In the genomic region with DNA sequence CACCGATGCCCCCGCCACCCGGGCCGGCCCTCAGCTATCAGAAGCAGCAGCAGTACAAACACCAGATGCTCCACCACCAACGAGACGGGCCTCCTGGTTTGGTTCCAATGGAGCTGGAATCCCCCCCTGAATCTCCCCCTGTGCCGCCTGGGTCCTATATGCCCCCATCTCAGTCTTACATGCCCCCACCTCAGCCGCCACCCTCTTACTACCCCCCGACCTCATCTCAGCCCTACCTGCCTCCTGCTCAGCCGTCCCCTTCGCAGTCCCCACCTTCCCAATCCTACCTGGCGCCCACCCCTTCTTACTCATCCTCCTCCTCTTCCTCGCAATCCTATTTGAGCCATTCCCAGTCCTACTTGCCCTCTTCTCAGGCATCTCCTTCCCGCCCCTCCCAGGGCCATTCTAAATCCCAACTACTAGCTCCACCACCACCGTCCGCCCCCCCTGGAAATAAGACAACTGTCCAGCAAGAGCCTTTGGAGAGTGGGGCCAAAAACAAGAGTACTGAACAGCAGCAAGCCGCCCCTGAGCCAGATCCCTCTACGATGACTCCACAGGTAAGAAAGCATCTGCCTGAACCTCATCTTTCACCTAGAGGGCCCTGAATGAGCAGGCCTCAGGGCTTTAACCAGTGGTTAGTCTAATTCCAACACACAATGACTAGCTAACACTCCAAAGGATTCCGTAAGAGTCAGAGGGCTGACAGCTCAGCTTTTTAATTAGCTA, we compare ENCODE assay signal across 8 cellular contexts. TPM values are rescaled to one million over a fixed set of nuclear protein-coding genes. Genes with fewer than 3 reads are reported as not detected.
DNase-seq lines count a peak whose midpoint lies in the region; ATAC-seq and TF ChIP-seq lines count a peak whose summit lies in the region.

No MANE protein-coding gene starts in this region.

- H3K4me1 Mint-ChIP-seq in GM23338 = peaks cover 40% of the 10 kb centered on the region
- peaks cover 52% of the 10 kb centered on the region for H3K4me1 Mint-ChIP-seq in stimulated activated memory B cell treated with anti-CD40 and anti-IgM and Interleukin-4, amounts not matched to agents 10 μg/mL and 1 μg/mL and 100 μg/mL, for 72 hours

- WGBS in liver = 5% methylated on average over 19 of the region's 19 CpGs

- H3K4me3 Mint-ChIP-seq in GM23338 = peak overlapping the region; percentile 99
- H3K4me3 Mint-ChIP-seq in stimulated activated memory B cell treated with anti-CD40 and anti-IgM and Interleukin-4, amounts not matched to agents 10 μg/mL and 1 μg/mL and 100 μg/mL, for 72 hours = peak overlapping the region; percentile 99

- H3K9ac ChIP-seq in liver (ENCODE audit: low read depth in 1 of 2, low read length in 2 of 2) = peak overlapping the region; percentile 34 to 93

- H2AFZ ChIP-seq in GM23338 = no peak overlapping the region

- no peaks in the 10 kb centered on the region for H3K9me3 ChIP-seq in liver (ENCODE audit: control insufficient read depth in 4 of 4, low read length in 3 of 4)

- H4K20me1 ChIP-seq in GM23338 (replicated peaks; ENCODE audit: insufficient read depth) = peaks cover 33% of the 10 kb centered on the region

- no peaks in the 10 kb centered on the region for H3K9me2 ChIP-seq in GM23338 (ENCODE audit: insufficient read depth)

- no peaks in the 10 kb centered on the region for H3F3A ChIP-seq in GM23338 (replicated peaks; ENCODE audit: low read depth)

- peaks cover 13% of the 10 kb centered on the region for H3K4me1 ChIP-seq in GM23338 (ENCODE audit: insufficient read depth)
- peaks cover 0 to 31% (median 26%) of the 10 kb centered on the region in 4 donors for H3K4me1 ChIP-seq in liver (ENCODE audit: control insufficient read depth in 4 of 4, insufficient read depth in 4 of 4, low read length in 3 of 4)

- ATAC-seq in GM23338 (peak; percentile 13), HG02884 (IDR thresholded peaks at IDR 0.05; ENCODE audit: unreplicated experiment) (no peak)
- ATAC-seq in stimulated activated memory B cell treated with anti-CD40 and anti-IgM and Interleukin-4, amounts not matched to agents 10 μg/mL and 1 μg/mL and 100 μg/mL, for 72 hours = no peak

- H3K79me2 ChIP-seq in GM23338 (replicated peaks; ENCODE audit: insufficient read depth) = peaks cover 56% of the 10 kb centered on the region

- H3K36me3 ChIP-seq in GM23338 (ENCODE audit: insufficient read depth) (no peaks in the 10 kb centered on the region), liver (ENCODE audit: control insufficient read depth in 4 of 4, insufficient read depth in 3 of 4, low read depth in 1 of 4, low read length in 3 of 4) (peaks cover 0 to 2% (median 0%) of the 10 kb centered on the region in 4 donors)

- H3K36me3 Mint-ChIP-seq in GM23338 (ENCODE audit: low read depth) = peaks cover 12% of the 10 kb centered on the region
- H3K36me3 Mint-ChIP-seq in stimulated activated memory B cell treated with anti-CD40 and anti-IgM and Interleukin-4, amounts not matched to agents 10 μg/mL and 1 μg/mL and 100 μg/mL, for 72 hours = peaks cover 20% of the 10 kb centered on the region

- peak overlapping the region; percentile 97 for H3K4me2 ChIP-seq in GM23338

- intact Hi-C loops in posterior vena cava (cut with DNase I) = no loop called here

- H3K27ac Mint-ChIP-seq in GM23338 = peak overlapping the region; percentile 84; the same call in 1 of the 2 replicates
- peak overlapping the region; percentile 96 for H3K27ac Mint-ChIP-seq in stimulated activated memory B cell treated with anti-CD40 and anti-IgM and Interleukin-4, amounts not matched to agents 10 μg/mL and 1 μg/mL and 100 μg/mL, for 72 hours

- TF ChIP-seq RAD21 in liver (IDR thresholded peaks at IDR 0.05) = no peak

- H3K27me3 ChIP-seq in GM23338 (ENCODE audit: insufficient read depth) = no peaks in the 10 kb centered on the region
- H3K27me3 ChIP-seq in liver (ENCODE audit: control insufficient read depth in 4 of 4, insufficient read depth in 4 of 4, low read length in 3 of 4) = no peaks in the 10 kb centered on the region

- peaks cover 5% of the 10 kb centered on the region for H3K27me3 Mint-ChIP-seq in GM23338 (ENCODE audit: insufficient read depth, low read depth, poor library complexity)
- H3K27me3 Mint-ChIP-seq in stimulated activated memory B cell treated with anti-CD40 and anti-IgM and Interleukin-4, amounts not matched to agents 10 μg/mL and 1 μg/mL and 100 μg/mL, for 72 hours = no peaks in the 10 kb centered on the region

- H3K9me3 Mint-ChIP-seq in GM23338 = no peaks in the 10 kb centered on the region
- no peaks in the 10 kb centered on the region for H3K9me3 Mint-ChIP-seq in stimulated activated memory B cell treated with anti-CD40 and anti-IgM and Interleukin-4, amounts not matched to agents 10 μg/mL and 1 μg/mL and 100 μg/mL, for 72 hours

- H3K27ac ChIP-seq in GM23338 (ENCODE audit: low read depth) = no peak overlapping the region
- H3K27ac ChIP-seq in liver (ENCODE audit: low read depth in 1 of 2, low read length in 2 of 2) = peak overlapping the region; percentile 68 to 80

- DNase-seq in GM23338 (ENCODE audit: low spot score) = peak; percentile 37
- peak; percentile 14 for DNase-seq in RPMI8226
- DNase-seq in cardiac fibroblast (ENCODE audit: low read depth in 2 of 2) = peak; percentile 17 to 26
- no peak for DNase-seq in NCI-H446 treated with DMSO at 0.1 percent for 48 hours (lab: John Stamatoyannopoulos, UW)
- DNase-seq in posterior vena cava (ENCODE audit: low spot score) = no peak

- TF ChIP-seq CTCF in GM23338 (conservative IDR thresholded peaks at IDR 0.05; ENCODE audit: low read depth in 2 of 2) (no peak), cardiac fibroblast (IDR thresholded peaks at IDR 0.05; ENCODE audit: low read depth, low read length) (no peak), liver (IDR thresholded peaks at IDR 0.05; ENCODE audit: low read depth, low read length, missing input control) (no peak)

- peak overlapping the region; percentile 87 for H3K4me3 ChIP-seq in GM23338
- H3K4me3 ChIP-seq in cardiac fibroblast (replicated peaks in 1 of 2; ENCODE audit: low read depth in 2 of 2, low read length in 2 of 2) = peak overlapping the region; percentile 78 to 84
- H3K4me3 ChIP-seq in liver (ENCODE audit: low read depth in 1 of 3, low read length in 3 of 3) = peak overlapping the region; percentile 62 to 100 (median 76)

TF ChIP-seq in GM23338, 12 proteins besides CTCF, POLR2A, EP300 and RAD21:
- TF ChIP-seq EZH2 (IDR thresholded peaks at IDR 0.05; ENCODE audit: low read depth, unreplicated experiment) (no peak), ZNF114 (CRISPR knock-in tag; IDR thresholded peaks at IDR 0.05) (no peak), NANOG (IDR thresholded peaks at IDR 0.05; ENCODE audit: borderline replicate concordance) (no peak)
- TF ChIP-seq, protein P1, sequence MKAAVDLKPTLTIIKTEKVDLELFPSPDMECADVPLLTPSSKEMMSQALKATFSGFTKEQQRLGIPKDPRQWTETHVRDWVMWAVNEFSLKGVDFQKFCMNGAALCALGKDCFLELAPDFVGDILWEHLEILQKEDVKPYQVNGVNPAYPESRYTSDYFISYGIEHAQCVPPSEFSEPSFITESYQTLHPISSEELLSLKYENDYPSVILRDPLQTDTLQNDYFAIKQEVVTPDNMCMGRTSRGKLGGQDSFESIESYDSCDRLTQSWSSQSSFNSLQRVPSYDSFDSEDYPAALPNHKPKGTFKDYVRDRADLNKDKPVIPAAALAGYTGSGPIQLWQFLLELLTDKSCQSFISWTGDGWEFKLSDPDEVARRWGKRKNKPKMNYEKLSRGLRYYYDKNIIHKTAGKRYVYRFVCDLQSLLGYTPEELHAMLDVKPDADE (IDR thresholded peaks at IDR 0.05) = no peak

TF ChIP-seq in liver, 16 proteins besides CTCF, POLR2A, EP300 and RAD21:
- TF ChIP-seq, protein P2, sequence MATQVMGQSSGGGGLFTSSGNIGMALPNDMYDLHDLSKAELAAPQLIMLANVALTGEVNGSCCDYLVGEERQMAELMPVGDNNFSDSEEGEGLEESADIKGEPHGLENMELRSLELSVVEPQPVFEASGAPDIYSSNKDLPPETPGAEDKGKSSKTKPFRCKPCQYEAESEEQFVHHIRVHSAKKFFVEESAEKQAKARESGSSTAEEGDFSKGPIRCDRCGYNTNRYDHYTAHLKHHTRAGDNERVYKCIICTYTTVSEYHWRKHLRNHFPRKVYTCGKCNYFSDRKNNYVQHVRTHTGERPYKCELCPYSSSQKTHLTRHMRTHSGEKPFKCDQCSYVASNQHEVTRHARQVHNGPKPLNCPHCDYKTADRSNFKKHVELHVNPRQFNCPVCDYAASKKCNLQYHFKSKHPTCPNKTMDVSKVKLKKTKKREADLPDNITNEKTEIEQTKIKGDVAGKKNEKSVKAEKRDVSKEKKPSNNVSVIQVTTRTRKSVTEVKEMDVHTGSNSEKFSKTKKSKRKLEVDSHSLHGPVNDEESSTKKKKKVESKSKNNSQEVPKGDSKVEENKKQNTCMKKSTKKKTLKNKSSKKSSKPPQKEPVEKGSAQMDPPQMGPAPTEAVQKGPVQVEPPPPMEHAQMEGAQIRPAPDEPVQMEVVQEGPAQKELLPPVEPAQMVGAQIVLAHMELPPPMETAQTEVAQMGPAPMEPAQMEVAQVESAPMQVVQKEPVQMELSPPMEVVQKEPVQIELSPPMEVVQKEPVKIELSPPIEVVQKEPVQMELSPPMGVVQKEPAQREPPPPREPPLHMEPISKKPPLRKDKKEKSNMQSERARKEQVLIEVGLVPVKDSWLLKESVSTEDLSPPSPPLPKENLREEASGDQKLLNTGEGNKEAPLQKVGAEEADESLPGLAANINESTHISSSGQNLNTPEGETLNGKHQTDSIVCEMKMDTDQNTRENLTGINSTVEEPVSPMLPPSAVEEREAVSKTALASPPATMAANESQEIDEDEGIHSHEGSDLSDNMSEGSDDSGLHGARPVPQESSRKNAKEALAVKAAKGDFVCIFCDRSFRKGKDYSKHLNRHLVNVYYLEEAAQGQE (IDR thresholded peaks at IDR 0.05) = peak; percentile 35
- TF ChIP-seq EGR1 (IDR thresholded peaks at IDR 0.05; ENCODE audit: low read depth in 2 of 2) = no peak
TF ChIP-seq in liver: peak in this region for 1.

RNA-seq across cellular contexts. Expression of a gene that starts 0.9 kb away (rescaled TPM):
- total RNA-seq in GM23338 (2014; rRNA removed; shearing (Covaris generic)) = 58.4 and 62.4 TPM in 2 replicates
- polyA plus RNA-seq in GM23338 (2016; fragmentation: Nextera tagmentation; extraction: Ambion mirVana) (33.2 and 39.2 TPM in 2 replicates), liver (1 to 10 TPM; 5.9 to 7.9 TPM)
- total RNA-seq in liver (10 to 100 TPM; 18.5 to 27.3 TPM), posterior vena cava (10 to 100 TPM; 46.8 to 52.4 TPM)

RNA-seq across cellular contexts. Expression of a gene that starts 51.0 kb away (rescaled TPM):
- 58.7 and 61.3 TPM in 2 replicates for total RNA-seq in GM23338 (2014; rRNA removed; shearing (Covaris generic))
- polyA plus RNA-seq in GM23338 (2016; fragmentation: Nextera tagmentation; extraction: Ambion mirVana) (30.3 and 31.5 TPM in 2 replicates), liver (10 to 100 TPM in 1 of 2 donors, 1 to 10 TPM in 1; 3.7 to 12.7 TPM)
- total RNA-seq in liver (10 to 100 TPM; 14.6 to 15.3 TPM), posterior vena cava (10 to 100 TPM; 41.2 to 42.4 TPM)

RNA-seq across cellular contexts. Expression of a gene that starts 51.1 kb away (rescaled TPM):
- total RNA-seq in GM23338 (2014; rRNA removed; shearing (Covaris generic)) = 23.6 and 26.3 TPM in 2 replicates
- polyA plus RNA-seq in GM23338 (2016; fragmentation: Nextera tagmentation; extraction: Ambion mirVana) (6.8 and 7.5 TPM in 2 replicates), liver (1 to 10 TPM; 5.6 to 8.3 TPM)
- total RNA-seq in liver (10 to 100 TPM; 18.2 to 26.6 TPM), posterior vena cava (10 to 100 TPM; 22.1 to 25.7 TPM)

Comparison
In these comparisons a context has a peak if more than half of its experiments do, and no peak if none do; other contexts are left out.
1. DNase-seq: peak in GM23338 (single experiment), RPMI8226 (single experiment) and cardiac fibroblast (2 of 2); none in NCI-H446 treated with DMSO at 0.1 percent for 48 hours (single experiment) and posterior vena cava (single experiment).
2. Peak in every context shown above with its lines, with median percentiles within 50 percentile points of each other: H3K4me3 ChIP-seq.